ENCODE assay signal across 1 cellular context in genomic region chr19:12778020-12778904, GRCh38.
TF ChIP-seq lines count a peak whose summit lies in the region.

No MANE protein-coding gene starts in this region.

TF ChIP-seq in HepG2, 621 proteins besides CTCF, POLR2A, EP300 and RAD21 (continued from another document):
- TF ChIP-seq ARID4A (CRISPR knock-in tag; IDR thresholded peaks at IDR 0.05; ENCODE audit: borderline replicate concordance) (peak; percentile 46), FIP1L1 (IDR thresholded peaks at IDR 0.05; ENCODE audit: borderline replicate concordance, insufficient read depth, low read depth, low read length) (no peak), POGK (CRISPR knock-in tag; conservative IDR thresholded peaks at IDR 0.05) (no peak), DRAP1 (CRISPR knock-in tag; IDR thresholded peaks at IDR 0.05) (no peak), MAX (IDR thresholded peaks at IDR 0.05) (peak; percentile 27; the same call in 1 of the 2 replicates), KDM3A (CRISPR knock-in tag; IDR thresholded peaks at IDR 0.05; ENCODE audit: low read depth) (peak; percentile 48; the same call in 1 of the 2 replicates), SSRP1 (CRISPR knock-in tag; IDR thresholded peaks at IDR 0.05) (no peak), MEIS2 (CRISPR knock-in tag; IDR thresholded peaks at IDR 0.05) (peak; percentile 47; the same call in 1 of the 2 replicates), RXRA (CRISPR knock-in tag; IDR thresholded peaks at IDR 0.05) (no peak), NR2F6 (IDR thresholded peaks at IDR 0.05) (no peak), NR2F6 (CRISPR knock-in tag; IDR thresholded peaks at IDR 0.05) (no peak), ZUFSP (CRISPR knock-in tag; IDR thresholded peaks at IDR 0.05; ENCODE audit: borderline replicate concordance) (no peak), BCL6 (CRISPR knock-in tag; IDR thresholded peaks at IDR 0.05) (no peak), SPEN (CRISPR knock-in tag; IDR thresholded peaks at IDR 0.05; ENCODE audit: low read depth) (no peak), NR2F2 (IDR thresholded peaks at IDR 0.05; ENCODE audit: borderline replicate concordance, low read depth) (no peak), GABPB1 (CRISPR knock-in tag; IDR thresholded peaks at IDR 0.05) (peak; percentile 83; the same call in 1 of the 2 replicates), EEA1 (CRISPR knock-in tag; IDR thresholded peaks at IDR 0.05; ENCODE audit: borderline replicate concordance) (no peak), YY1 (IDR thresholded peaks at IDR 0.05; ENCODE audit: insufficient read depth, insufficient replicate concordance, low read depth, low read length) (peak; percentile 40), MXI1 (IDR thresholded peaks at IDR 0.05; ENCODE audit: borderline replicate concordance, low read depth, low read length) (peak; percentile 46; the same call in 1 of the 3 replicates), HNRNPL (IDR thresholded peaks at IDR 0.05; ENCODE audit: low read depth, low read length) (0 out of 2 replicates have a peak, but pooled peaks have one; percentile 40), GLI4 (CRISPR knock-in tag; IDR thresholded peaks at IDR 0.05; ENCODE audit: borderline replicate concordance) (0 out of 2 replicates have a peak, but pooled peaks have one; percentile 7), AGO1 (IDR thresholded peaks at IDR 0.05; ENCODE audit: low read depth, low read length, poor library complexity, severe bottlenecking) (no peak), ZNF275 (CRISPR knock-in tag; IDR thresholded peaks at IDR 0.05; ENCODE audit: borderline replicate concordance) (0 out of 2 replicates have a peak, but pooled peaks have one; percentile 24)
